21 cellular contexts compared by ENCODE assay signal in genomic region chr12:30652034-30652696, GRCh38.
"Had no signal": no experiment of that assay in that cellular context is flagged by ENCODE, and none has a peak within 500 bp of the region (broad histone marks: within the 10 kb centered on the region; RNA-seq: fewer than 3 reads in every experiment).

No MANE protein-coding gene starts in this region.

- H3K27me3 ChIP-seq: adrenal gland, colonic mucosa had no signal

- H3K27ac ChIP-seq: adrenal gland, colonic mucosa had no signal

- H3K36me3 ChIP-seq: colonic mucosa had no signal

- H3K4me3 Mint-ChIP-seq: activated CD4-positive, alpha-beta memory T cell treated with anti-CD3 and anti-CD28 coated beads for 36 hours; activated CD4-positive, alpha-beta T cell treated with anti-CD3 and anti-CD28 coated beads, Interleukin-2, amount 10 ng/mL, durations not matched to agents 7 days and 5 days; activated naive CD8-positive, alpha-beta T cell; activated T-cell treated with anti-CD3 and anti-CD28 coated beads, Interleukin-2, amount 50 U/mL, for 72 hours had no signal

- H3K27me3 Mint-ChIP-seq: activated CD4-positive, alpha-beta memory T cell treated with anti-CD3 and anti-CD28 coated beads for 36 hours; activated CD4-positive, alpha-beta T cell treated with anti-CD3 and anti-CD28 coated beads, Interleukin-2, amount 10 ng/mL, durations not matched to agents 7 days and 5 days; activated naive CD8-positive, alpha-beta T cell had no signal

- H3K27ac Mint-ChIP-seq: activated CD4-positive, alpha-beta memory T cell treated with anti-CD3 and anti-CD28 coated beads for 36 hours; activated CD4-positive, alpha-beta T cell treated with anti-CD3 and anti-CD28 coated beads, Interleukin-2, amount 10 ng/mL, durations not matched to agents 7 days and 5 days; activated T-cell treated with anti-CD3 and anti-CD28 coated beads, Interleukin-2, amount 50 U/mL, for 72 hours had no signal

- H3K9me3 ChIP-seq: adrenal gland, colonic mucosa had no signal

- H3K9me3 Mint-ChIP-seq: activated CD4-positive, alpha-beta memory T cell treated with anti-CD3 and anti-CD28 coated beads for 36 hours; activated CD4-positive, alpha-beta T cell treated with anti-CD3 and anti-CD28 coated beads, Interleukin-2, amount 10 ng/mL, durations not matched to agents 7 days and 5 days; activated T-cell treated with anti-CD3 and anti-CD28 coated beads, Interleukin-2, amount 50 U/mL, for 72 hours had no signal

- ATAC-seq: activated T-cell treated with anti-CD3 and anti-CD28 coated beads, Interleukin-2, amount 50 U/mL, for 72 hours had no signal

- DNase-seq: activated CD4-positive, alpha-beta memory T cell treated with anti-CD3 and anti-CD28 coated beads for 36 hours; activated CD4-positive, alpha-beta T cell treated with anti-CD3 and anti-CD28 coated beads, Interleukin-2, amount 10 ng/mL, durations not matched to agents 7 days and 5 days; activated CD4-positive, CD25-positive, alpha-beta regulatory T cell; activated CD8-positive, alpha-beta memory T cell treated with anti-CD3 and anti-CD28 coated beads for 24 hours; activated effector memory CD4-positive, alpha-beta T cell treated with Interleukin-2 at 50 U/mL for 16 hours; activated naive CD4-positive, alpha-beta T cell; activated T-cell treated with anti-CD3 and anti-CD28 coated beads, Interleukin-2, amount 50 U/mL, for 72 hours; adrenal gland; anterior cingulate cortex; colonic mucosa; Karpas-422; MM.1S; NCI-H1105; NCI-H1436; NCI-H1694 treated with DMSO at 0.1 percent for 48 hours; NCI-H2029 treated with DMSO at 0.1 percent for 48 hours; NCI-H446; NCI-H524; SIG-M5; T1000 had no signal

- H3K4me3 ChIP-seq: adrenal gland, colonic mucosa had no signal
